ENCODE assay signal across 1 cellular context in the genomic region with DNA sequence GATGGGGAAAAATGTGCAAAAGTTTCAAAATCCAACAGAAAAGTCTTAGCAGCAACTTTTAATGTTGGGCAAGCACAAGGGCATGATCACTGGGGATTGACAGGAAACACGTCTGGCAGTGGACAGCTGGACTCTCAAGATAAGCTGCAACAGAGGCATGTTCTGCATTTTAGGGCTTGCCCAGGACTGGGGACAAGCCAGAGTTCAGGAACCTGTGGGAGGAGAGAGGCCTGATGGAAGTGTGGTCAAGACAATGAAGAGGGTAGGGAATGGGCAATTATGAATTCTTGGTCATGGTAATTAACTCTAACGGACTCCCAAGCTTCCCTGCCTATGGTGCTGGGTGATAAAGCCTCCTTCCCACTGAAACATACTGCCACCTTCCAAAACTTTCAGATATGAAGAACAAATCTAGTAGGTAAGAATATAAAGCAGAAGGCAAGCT.
A peak's percentile ranks its signal among the peaks of the same experiment; 100 is the strongest.
TF ChIP-seq lines count a peak whose summit lies in the region.

No MANE protein-coding gene starts in this region.

TF ChIP-seq in K562, 482 proteins besides CTCF, POLR2A, EP300 and RAD21 (continued from another document and continues in another):
- TF ChIP-seq, protein P1, sequence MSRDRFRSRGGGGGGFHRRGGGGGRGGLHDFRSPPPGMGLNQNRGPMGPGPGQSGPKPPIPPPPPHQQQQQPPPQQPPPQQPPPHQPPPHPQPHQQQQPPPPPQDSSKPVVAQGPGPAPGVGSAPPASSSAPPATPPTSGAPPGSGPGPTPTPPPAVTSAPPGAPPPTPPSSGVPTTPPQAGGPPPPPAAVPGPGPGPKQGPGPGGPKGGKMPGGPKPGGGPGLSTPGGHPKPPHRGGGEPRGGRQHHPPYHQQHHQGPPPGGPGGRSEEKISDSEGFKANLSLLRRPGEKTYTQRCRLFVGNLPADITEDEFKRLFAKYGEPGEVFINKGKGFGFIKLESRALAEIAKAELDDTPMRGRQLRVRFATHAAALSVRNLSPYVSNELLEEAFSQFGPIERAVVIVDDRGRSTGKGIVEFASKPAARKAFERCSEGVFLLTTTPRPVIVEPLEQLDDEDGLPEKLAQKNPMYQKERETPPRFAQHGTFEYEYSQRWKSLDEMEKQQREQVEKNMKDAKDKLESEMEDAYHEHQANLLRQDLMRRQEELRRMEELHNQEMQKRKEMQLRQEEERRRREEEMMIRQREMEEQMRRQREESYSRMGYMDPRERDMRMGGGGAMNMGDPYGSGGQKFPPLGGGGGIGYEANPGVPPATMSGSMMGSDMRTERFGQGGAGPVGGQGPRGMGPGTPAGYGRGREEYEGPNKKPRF (IDR thresholded peaks at IDR 0.05; ENCODE audit: low read depth, low read length), result no peak
- TF ChIP-seq CCNT2 (IDR thresholded peaks at IDR 0.05; ENCODE audit: borderline replicate concordance, extremely low read depth, insufficient read length, low read depth, low read length) (peak; percentile 72), ZNF644 (tag; IDR thresholded peaks at IDR 0.05; ENCODE audit: low read depth) (no peak), CBX2 (IDR thresholded peaks at IDR 0.05; ENCODE audit: insufficient read depth, low read length, poor library complexity, severe bottlenecking) (no peak), SIRT6 (IDR thresholded peaks at IDR 0.05; ENCODE audit: low read depth, low read length) (no peak), NCOA6 (IDR thresholded peaks at IDR 0.05) (peak; percentile 49; the same call in 1 of the 2 replicates), POLR2B (IDR thresholded peaks at IDR 0.05; ENCODE audit: low read depth, partially characterized antibody) (no peak), SMAD1 (IDR thresholded peaks at IDR 0.05; ENCODE audit: low read depth, low read length, partially characterized antibody) (no peak), TCF3 (CRISPR knock-in tag; IDR thresholded peaks at IDR 0.05) (peak; percentile 97), ZFX (CRISPR knock-in tag; IDR thresholded peaks at IDR 0.05) (no peak), CEBPG (CRISPR knock-in tag; IDR thresholded peaks at IDR 0.05) (peak; percentile 49; the same call in 1 of the 2 replicates), CEBPG (tag; conservative IDR thresholded peaks at IDR 0.05 in 1 of 2, IDR thresholded peaks at IDR 0.05 in 1 of 2) (peak; percentile 74 to 80), CAMTA2 (CRISPR knock-in tag; conservative IDR thresholded peaks at IDR 0.05) (no peak), FOXK2 (conservative IDR thresholded peaks at IDR 0.05 in 1 of 2, IDR thresholded peaks at IDR 0.05 in 1 of 2; ENCODE audit: low read depth in 2 of 2) (0 out of 4 replicates have a peak, but pooled peaks of 1 of the 2 experiments have one; percentile 27), ZNF311 (CRISPR knock-in tag; IDR thresholded peaks at IDR 0.05) (0 out of 2 replicates have a peak, but pooled peaks have one; percentile 52), YY1 (IDR thresholded peaks at IDR 0.05; ENCODE audit: borderline replicate concordance in 1 of 3, control insufficient read depth in 1 of 3, extremely low read depth in 1 of 3, insufficient read depth in 3 of 3, insufficient read length in 1 of 3, insufficient replicate concordance in 2 of 3, low read depth in 1 of 3, low read length in 2 of 3) (peak in 1 of 3 experiments; percentile 18), IRF2 (CRISPR knock-in tag; IDR thresholded peaks at IDR 0.05) (no peak), KLF6 (CRISPR knock-in tag; IDR thresholded peaks at IDR 0.05; ENCODE audit: borderline replicate concordance) (no peak), JUND (IDR thresholded peaks at IDR 0.05; ENCODE audit: borderline replicate concordance, low read depth, low read length) (0 out of 2 replicates have a peak, but pooled peaks have one; percentile 74), JUND (tag; IDR thresholded peaks at IDR 0.05; ENCODE audit: borderline replicate concordance, low read depth, low read length) (peak; percentile 70; the same call in 1 of the 3 replicates), SMAD3 (CRISPR knock-in tag; conservative IDR thresholded peaks at IDR 0.05) (peak; percentile 28; the same call in 1 of the 2 replicates), DMBX1 (CRISPR knock-in tag; IDR thresholded peaks at IDR 0.05; ENCODE audit: borderline replicate concordance) (peak; percentile 89; the same call in 1 of the 2 replicates), LCOR (CRISPR knock-in tag; IDR thresholded peaks at IDR 0.05) (peak; percentile 92; the same call in 1 of the 2 replicates), SPI1 (IDR thresholded peaks at IDR 0.05; ENCODE audit: borderline replicate concordance, low read depth, low read length) (no peak), ZNF830 (CRISPR knock-in tag; IDR thresholded peaks at IDR 0.05) (no peak), CREBBP (IDR thresholded peaks at IDR 0.05; ENCODE audit: low read depth, low read length) (no peak), ZC3H4 (CRISPR knock-in tag; IDR thresholded peaks at IDR 0.05; ENCODE audit: borderline replicate concordance) (no peak), ZNF589 (CRISPR knock-in tag; IDR thresholded peaks at IDR 0.05; ENCODE audit: low read depth) (peak; percentile 92), ZNF263 (CRISPR knock-in tag; IDR thresholded peaks at IDR 0.05; ENCODE audit: borderline replicate concordance) (peak; percentile 43; the same call in 1 of the 2 replicates), GTF2F1 (IDR thresholded peaks at IDR 0.05; ENCODE audit: low read depth, low read length) (no peak), ZFP36 (IDR thresholded peaks at IDR 0.05; ENCODE audit: low read depth, low read length, partially characterized antibody) (peak; percentile 56)
- TF ChIP-seq, protein P2, sequence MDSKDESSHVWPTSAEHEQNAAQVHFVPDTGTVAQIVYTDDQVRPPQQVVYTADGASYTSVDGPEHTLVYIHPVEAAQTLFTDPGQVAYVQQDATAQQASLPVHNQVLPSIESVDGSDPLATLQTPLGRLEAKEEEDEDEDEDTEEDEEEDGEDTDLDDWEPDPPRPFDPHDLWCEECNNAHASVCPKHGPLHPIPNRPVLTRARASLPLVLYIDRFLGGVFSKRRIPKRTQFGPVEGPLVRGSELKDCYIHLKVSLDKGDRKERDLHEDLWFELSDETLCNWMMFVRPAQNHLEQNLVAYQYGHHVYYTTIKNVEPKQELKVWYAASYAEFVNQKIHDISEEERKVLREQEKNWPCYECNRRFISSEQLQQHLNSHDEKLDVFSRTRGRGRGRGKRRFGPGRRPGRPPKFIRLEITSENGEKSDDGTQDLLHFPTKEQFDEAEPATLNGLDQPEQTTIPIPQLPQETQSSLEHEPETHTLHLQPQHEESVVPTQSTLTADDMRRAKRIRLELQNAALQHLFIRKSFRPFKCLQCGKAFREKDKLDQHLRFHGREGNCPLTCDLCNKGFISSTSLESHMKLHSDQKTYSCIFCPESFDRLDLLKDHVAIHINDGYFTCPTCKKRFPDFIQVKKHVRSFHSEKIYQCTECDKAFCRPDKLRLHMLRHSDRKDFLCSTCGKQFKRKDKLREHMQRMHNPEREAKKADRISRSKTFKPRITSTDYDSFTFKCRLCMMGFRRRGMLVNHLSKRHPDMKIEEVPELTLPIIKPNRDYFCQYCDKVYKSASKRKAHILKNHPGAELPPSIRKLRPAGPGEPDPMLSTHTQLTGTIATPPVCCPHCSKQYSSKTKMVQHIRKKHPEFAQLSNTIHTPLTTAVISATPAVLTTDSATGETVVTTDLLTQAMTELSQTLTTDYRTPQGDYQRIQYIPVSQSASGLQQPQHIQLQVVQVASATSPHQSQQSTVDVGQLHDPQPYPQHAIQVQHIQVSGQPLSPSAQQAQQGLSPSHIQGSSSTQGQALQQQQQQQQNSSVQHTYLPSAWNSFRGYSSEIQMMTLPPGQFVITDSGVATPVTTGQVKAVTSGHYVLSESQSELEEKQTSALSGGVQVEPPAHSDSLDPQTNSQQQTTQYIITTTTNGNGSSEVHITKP (IDR thresholded peaks at IDR 0.05; ENCODE audit: partially characterized antibody), result peak; percentile 24
- TF ChIP-seq, protein P3, sequence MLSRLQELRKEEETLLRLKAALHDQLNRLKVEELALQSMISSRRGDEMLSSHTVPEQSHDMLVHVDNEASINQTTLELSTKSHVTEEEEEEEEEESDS (CRISPR knock-in tag; IDR thresholded peaks at IDR 0.05), result no peak
- TF ChIP-seq, protein P4, sequence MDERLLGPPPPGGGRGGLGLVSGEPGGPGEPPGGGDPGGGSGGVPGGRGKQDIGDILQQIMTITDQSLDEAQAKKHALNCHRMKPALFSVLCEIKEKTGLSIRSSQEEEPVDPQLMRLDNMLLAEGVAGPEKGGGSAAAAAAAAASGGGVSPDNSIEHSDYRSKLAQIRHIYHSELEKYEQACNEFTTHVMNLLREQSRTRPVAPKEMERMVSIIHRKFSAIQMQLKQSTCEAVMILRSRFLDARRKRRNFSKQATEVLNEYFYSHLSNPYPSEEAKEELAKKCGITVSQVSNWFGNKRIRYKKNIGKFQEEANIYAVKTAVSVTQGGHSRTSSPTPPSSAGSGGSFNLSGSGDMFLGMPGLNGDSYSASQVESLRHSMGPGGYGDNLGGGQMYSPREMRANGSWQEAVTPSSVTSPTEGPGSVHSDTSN (CRISPR knock-in tag; IDR thresholded peaks at IDR 0.05; ENCODE audit: low read depth), result no peak; the same call in none of the 2 replicates
- TF ChIP-seq, protein P4 (tag; conservative IDR thresholded peaks at IDR 0.05; ENCODE audit: low read depth), result peak; percentile 89
- TF ChIP-seq, protein P5, sequence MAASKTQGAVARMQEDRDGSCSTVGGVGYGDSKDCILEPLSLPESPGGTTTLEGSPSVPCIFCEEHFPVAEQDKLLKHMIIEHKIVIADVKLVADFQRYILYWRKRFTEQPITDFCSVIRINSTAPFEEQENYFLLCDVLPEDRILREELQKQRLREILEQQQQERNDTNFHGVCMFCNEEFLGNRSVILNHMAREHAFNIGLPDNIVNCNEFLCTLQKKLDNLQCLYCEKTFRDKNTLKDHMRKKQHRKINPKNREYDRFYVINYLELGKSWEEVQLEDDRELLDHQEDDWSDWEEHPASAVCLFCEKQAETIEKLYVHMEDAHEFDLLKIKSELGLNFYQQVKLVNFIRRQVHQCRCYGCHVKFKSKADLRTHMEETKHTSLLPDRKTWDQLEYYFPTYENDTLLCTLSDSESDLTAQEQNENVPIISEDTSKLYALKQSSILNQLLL (CRISPR knock-in tag; IDR thresholded peaks at IDR 0.05; ENCODE audit: borderline replicate concordance), result no peak
- TF ChIP-seq, protein P6, sequence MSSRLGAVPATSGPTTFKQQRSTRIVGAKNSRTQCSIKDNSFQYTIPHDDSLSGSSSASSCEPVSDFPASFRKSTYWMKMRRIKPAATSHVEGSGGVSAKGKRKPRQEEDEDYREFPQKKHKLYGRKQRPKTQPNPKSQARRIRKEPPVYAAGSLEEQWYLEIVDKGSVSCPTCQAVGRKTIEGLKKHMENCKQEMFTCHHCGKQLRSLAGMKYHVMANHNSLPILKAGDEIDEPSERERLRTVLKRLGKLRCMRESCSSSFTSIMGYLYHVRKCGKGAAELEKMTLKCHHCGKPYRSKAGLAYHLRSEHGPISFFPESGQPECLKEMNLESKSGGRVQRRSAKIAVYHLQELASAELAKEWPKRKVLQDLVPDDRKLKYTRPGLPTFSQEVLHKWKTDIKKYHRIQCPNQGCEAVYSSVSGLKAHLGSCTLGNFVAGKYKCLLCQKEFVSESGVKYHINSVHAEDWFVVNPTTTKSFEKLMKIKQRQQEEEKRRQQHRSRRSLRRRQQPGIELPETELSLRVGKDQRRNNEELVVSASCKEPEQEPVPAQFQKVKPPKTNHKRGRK (tag; IDR thresholded peaks at IDR 0.05), result no peak
- TF ChIP-seq, protein P7, sequence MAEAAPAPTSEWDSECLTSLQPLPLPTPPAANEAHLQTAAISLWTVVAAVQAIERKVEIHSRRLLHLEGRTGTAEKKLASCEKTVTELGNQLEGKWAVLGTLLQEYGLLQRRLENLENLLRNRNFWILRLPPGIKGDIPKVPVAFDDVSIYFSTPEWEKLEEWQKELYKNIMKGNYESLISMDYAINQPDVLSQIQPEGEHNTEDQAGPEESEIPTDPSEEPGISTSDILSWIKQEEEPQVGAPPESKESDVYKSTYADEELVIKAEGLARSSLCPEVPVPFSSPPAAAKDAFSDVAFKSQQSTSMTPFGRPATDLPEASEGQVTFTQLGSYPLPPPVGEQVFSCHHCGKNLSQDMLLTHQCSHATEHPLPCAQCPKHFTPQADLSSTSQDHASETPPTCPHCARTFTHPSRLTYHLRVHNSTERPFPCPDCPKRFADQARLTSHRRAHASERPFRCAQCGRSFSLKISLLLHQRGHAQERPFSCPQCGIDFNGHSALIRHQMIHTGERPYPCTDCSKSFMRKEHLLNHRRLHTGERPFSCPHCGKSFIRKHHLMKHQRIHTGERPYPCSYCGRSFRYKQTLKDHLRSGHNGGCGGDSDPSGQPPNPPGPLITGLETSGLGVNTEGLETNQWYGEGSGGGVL (CRISPR knock-in tag; IDR thresholded peaks at IDR 0.05), result no peak
- TF ChIP-seq, protein P8, sequence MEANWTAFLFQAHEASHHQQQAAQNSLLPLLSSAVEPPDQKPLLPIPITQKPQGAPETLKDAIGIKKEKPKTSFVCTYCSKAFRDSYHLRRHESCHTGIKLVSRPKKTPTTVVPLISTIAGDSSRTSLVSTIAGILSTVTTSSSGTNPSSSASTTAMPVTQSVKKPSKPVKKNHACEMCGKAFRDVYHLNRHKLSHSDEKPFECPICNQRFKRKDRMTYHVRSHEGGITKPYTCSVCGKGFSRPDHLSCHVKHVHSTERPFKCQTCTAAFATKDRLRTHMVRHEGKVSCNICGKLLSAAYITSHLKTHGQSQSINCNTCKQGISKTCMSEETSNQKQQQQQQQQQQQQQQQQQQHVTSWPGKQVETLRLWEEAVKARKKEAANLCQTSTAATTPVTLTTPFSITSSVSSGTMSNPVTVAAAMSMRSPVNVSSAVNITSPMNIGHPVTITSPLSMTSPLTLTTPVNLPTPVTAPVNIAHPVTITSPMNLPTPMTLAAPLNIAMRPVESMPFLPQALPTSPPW (CRISPR knock-in tag; IDR thresholded peaks at IDR 0.05), result peak; percentile 68
- TF ChIP-seq, protein P9, sequence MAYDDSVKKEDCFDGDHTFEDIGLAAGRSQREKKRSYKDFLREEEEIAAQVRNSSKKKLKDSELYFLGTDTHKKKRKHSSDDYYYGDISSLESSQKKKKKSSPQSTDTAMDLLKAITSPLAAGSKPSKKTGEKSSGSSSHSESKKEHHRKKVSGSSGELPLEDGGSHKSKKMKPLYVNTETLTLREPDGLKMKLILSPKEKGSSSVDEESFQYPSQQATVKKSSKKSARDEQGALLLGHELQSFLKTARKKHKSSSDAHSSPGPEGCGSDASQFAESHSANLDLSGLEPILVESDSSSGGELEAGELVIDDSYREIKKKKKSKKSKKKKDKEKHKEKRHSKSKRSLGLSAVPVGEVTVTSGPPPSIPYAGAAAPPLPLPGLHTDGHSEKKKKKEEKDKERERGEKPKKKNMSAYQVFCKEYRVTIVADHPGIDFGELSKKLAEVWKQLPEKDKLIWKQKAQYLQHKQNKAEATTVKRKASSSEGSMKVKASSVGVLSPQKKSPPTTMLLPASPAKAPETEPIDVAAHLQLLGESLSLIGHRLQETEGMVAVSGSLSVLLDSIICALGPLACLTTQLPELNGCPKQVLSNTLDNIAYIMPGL (CRISPR knock-in tag; IDR thresholded peaks at IDR 0.05), result no peak
